ENCODE assay signal across 34 cellular contexts in the genomic region with DNA sequence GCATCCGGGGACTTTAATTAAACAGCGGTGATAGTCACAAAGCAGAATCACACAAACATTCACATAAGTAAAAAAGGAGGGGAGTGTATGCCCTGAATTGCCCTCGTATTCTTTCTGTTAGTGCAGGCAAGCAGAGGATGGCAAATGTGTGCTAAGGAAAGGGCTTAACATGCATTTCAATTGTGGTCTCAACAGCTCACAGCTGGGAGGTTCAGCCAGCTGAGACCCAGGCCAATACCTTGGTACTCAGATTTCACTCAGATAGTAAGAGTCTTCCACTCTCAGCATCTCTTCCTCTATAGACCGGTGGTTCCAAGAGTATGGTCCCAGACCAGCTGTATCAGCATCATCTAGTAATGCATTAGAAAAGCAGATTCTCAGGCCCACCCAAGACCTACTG.
"Had no signal": no experiment of that assay in that cellular context is flagged by ENCODE, and none has a peak within 500 bp of the region (broad histone marks: within the 10 kb centered on the region; RNA-seq: fewer than 3 reads in every experiment).

No MANE protein-coding gene starts in this region.

- H3K36me3 ChIP-seq: ascending aorta, cardiac muscle cell had no signal

- H3K9me3 ChIP-seq: ascending aorta had no signal

- H3K9me3 Mint-ChIP-seq: activated CD4-positive, alpha-beta memory T cell treated with anti-CD3 and anti-CD28 coated beads, Interleukin-2, amount 10 ng/mL, durations not matched to agents 7 days and 5 days; activated CD4-positive, alpha-beta T cell treated with anti-CD3 and anti-CD28 coated beads, Interleukin-2, amount 10 ng/mL, durations not matched to agents 7 days and 5 days; activated naive CD4-positive, alpha-beta T cell treated with anti-CD3 and anti-CD28 coated beads, Interleukin-2, amount 10 ng/mL, durations not matched to agents 7 days and 5 days; activated naive CD4-positive, alpha-beta T cell treated with anti-CD3 and anti-CD28 coated beads, Interleukin-2, amount 50 U/mL, for 24 hours; activated naive CD8-positive, alpha-beta T cell treated with anti-CD3 and anti-CD28 coated beads, Interleukin-2, amount 10 ng/mL, durations not matched to agents 7 days and 5 days; activated naive CD8-positive, alpha-beta T cell treated with anti-CD3 and anti-CD28 coated beads, Interleukin-2, amount 50 U/mL, for 24 hours; activated T-cell treated with anti-CD3 and anti-CD28 coated beads, Interleukin-2, amount 50 U/mL, for 24 hours; activated T-helper 2 cell treated with anti-CD3 and anti-CD28 coated beads, Interferon-gamma antibody, Interleukin-2, Interleukin-4, amounts not matched to agents 10 μg/mL and 5 μg/mL and 100 μg/mL, durations not matched to agents 14 hours and 24 hours and 36 hours; brain; central memory CD8-positive, alpha-beta T cell; T-cell had no signal

- H3K27me3 ChIP-seq: ascending aorta had no signal

- H3K36me3 Mint-ChIP-seq: activated CD8-positive, alpha-beta memory T cell treated with anti-CD3 and anti-CD28 coated beads, Interleukin-2, amount 10 ng/mL, durations not matched to agents 7 days and 5 days; activated naive CD4-positive, alpha-beta T cell treated with anti-CD3 and anti-CD28 coated beads, Interleukin-2, amount 10 ng/mL, durations not matched to agents 7 days and 5 days; activated naive CD4-positive, alpha-beta T cell treated with anti-CD3 and anti-CD28 coated beads, Interleukin-2, amount 50 U/mL, for 24 hours; activated naive CD8-positive, alpha-beta T cell; activated naive CD8-positive, alpha-beta T cell treated with anti-CD3 and anti-CD28 coated beads, Interleukin-2, amount 10 ng/mL, durations not matched to agents 7 days and 5 days; brain; T-cell had no signal

- H3K4me1 ChIP-seq: ascending aorta had no signal

- H3K4me3 ChIP-seq: ascending aorta, cardiac muscle cell had no signal

- ATAC-seq: activated CD4-positive, alpha-beta T cell treated with anti-CD3 and anti-CD28 coated beads for 36 hours; activated CD4-positive, CD25-positive, alpha-beta regulatory T cell treated with anti-CD3 and anti-CD28 coated beads, Interleukin-2, amount 50 U/mL, for 24 hours; activated CD8-positive, alpha-beta memory T cell treated with anti-CD3 and anti-CD28 coated beads, Interleukin-2, amount 10 ng/mL, durations not matched to agents 7 days and 5 days; activated CD8-positive, alpha-beta T cell treated with anti-CD3 and anti-CD28 coated beads, Interleukin-2, amount 10 ng/mL, durations not matched to agents 7 days and 5 days; activated naive CD8-positive, alpha-beta T cell treated with anti-CD3 and anti-CD28 coated beads, Interleukin-2, amount 50 U/mL, for 24 hours; T-cell; T-helper 17 cell had no signal

- H3K4me3 Mint-ChIP-seq: activated CD4-positive, alpha-beta memory T cell treated with anti-CD3 and anti-CD28 coated beads, Interleukin-2, amount 10 ng/mL, durations not matched to agents 7 days and 5 days; activated CD4-positive, alpha-beta T cell treated with anti-CD3 and anti-CD28 coated beads for 36 hours; activated CD4-positive, alpha-beta T cell treated with anti-CD3 and anti-CD28 coated beads, Interleukin-2, amount 10 ng/mL, durations not matched to agents 7 days and 5 days; activated CD8-positive, alpha-beta memory T cell treated with anti-CD3 and anti-CD28 coated beads, Interleukin-2, amount 10 ng/mL, durations not matched to agents 7 days and 5 days; activated CD8-positive, alpha-beta T cell treated with anti-CD3 and anti-CD28 coated beads, Interleukin-2, amount 10 ng/mL, durations not matched to agents 7 days and 5 days; activated naive CD4-positive, alpha-beta T cell treated with anti-CD3 and anti-CD28 coated beads, Interleukin-2, amount 10 ng/mL, durations not matched to agents 7 days and 5 days; activated naive CD4-positive, alpha-beta T cell treated with anti-CD3 and anti-CD28 coated beads, Interleukin-2, amount 50 U/mL, for 24 hours; activated naive CD8-positive, alpha-beta T cell; activated naive CD8-positive, alpha-beta T cell treated with anti-CD3 and anti-CD28 coated beads, Interleukin-2, amount 10 ng/mL, durations not matched to agents 7 days and 5 days; activated naive CD8-positive, alpha-beta T cell treated with anti-CD3 and anti-CD28 coated beads, Interleukin-2, amount 50 U/mL, for 24 hours; activated T-cell treated with anti-CD3 and anti-CD28 coated beads, Interleukin-2, amount 50 U/mL, for 24 hours; brain; central memory CD8-positive, alpha-beta T cell; T-cell; T-helper 17 cell had no signal

- H3K27me3 Mint-ChIP-seq: activated naive CD8-positive, alpha-beta T cell; brain had no signal

- H3K27ac Mint-ChIP-seq: activated CD4-positive, alpha-beta memory T cell treated with anti-CD3 and anti-CD28 coated beads, Interleukin-2, amount 10 ng/mL, durations not matched to agents 7 days and 5 days; activated CD4-positive, alpha-beta T cell treated with anti-CD3 and anti-CD28 coated beads for 36 hours; activated CD4-positive, alpha-beta T cell treated with anti-CD3 and anti-CD28 coated beads, Interleukin-2, amount 10 ng/mL, durations not matched to agents 7 days and 5 days; activated CD8-positive, alpha-beta memory T cell treated with anti-CD3 and anti-CD28 coated beads, Interleukin-2, amount 10 ng/mL, durations not matched to agents 7 days and 5 days; activated CD8-positive, alpha-beta T cell treated with anti-CD3 and anti-CD28 coated beads, Interleukin-2, amount 10 ng/mL, durations not matched to agents 7 days and 5 days; activated naive CD4-positive, alpha-beta T cell treated with anti-CD3 and anti-CD28 coated beads, Interleukin-2, amount 10 ng/mL, durations not matched to agents 7 days and 5 days; activated naive CD4-positive, alpha-beta T cell treated with anti-CD3 and anti-CD28 coated beads, Interleukin-2, amount 50 U/mL, for 24 hours; activated naive CD8-positive, alpha-beta T cell; activated naive CD8-positive, alpha-beta T cell treated with anti-CD3 and anti-CD28 coated beads, Interleukin-2, amount 10 ng/mL, durations not matched to agents 7 days and 5 days; activated naive CD8-positive, alpha-beta T cell treated with anti-CD3 and anti-CD28 coated beads, Interleukin-2, amount 50 U/mL, for 24 hours; activated T-cell treated with anti-CD3 and anti-CD28 coated beads, Interleukin-2, amount 50 U/mL, for 24 hours; activated T-helper 2 cell treated with anti-CD3 and anti-CD28 coated beads, Interferon-gamma antibody, Interleukin-2, Interleukin-4, amounts not matched to agents 10 μg/mL and 5 μg/mL and 100 μg/mL, durations not matched to agents 14 hours and 24 hours and 36 hours; brain; T-cell; T-helper 17 cell had no signal

- H3K4me1 Mint-ChIP-seq: activated CD4-positive, alpha-beta memory T cell treated with anti-CD3 and anti-CD28 coated beads, Interleukin-2, amount 10 ng/mL, durations not matched to agents 7 days and 5 days; activated CD4-positive, alpha-beta T cell treated with anti-CD3 and anti-CD28 coated beads for 36 hours; activated CD4-positive, alpha-beta T cell treated with anti-CD3 and anti-CD28 coated beads, Interleukin-2, amount 10 ng/mL, durations not matched to agents 7 days and 5 days; activated CD8-positive, alpha-beta memory T cell treated with anti-CD3 and anti-CD28 coated beads, Interleukin-2, amount 10 ng/mL, durations not matched to agents 7 days and 5 days; activated naive CD4-positive, alpha-beta T cell treated with anti-CD3 and anti-CD28 coated beads, Interleukin-2, amount 10 ng/mL, durations not matched to agents 7 days and 5 days; activated naive CD4-positive, alpha-beta T cell treated with anti-CD3 and anti-CD28 coated beads, Interleukin-2, amount 50 U/mL, for 24 hours; activated naive CD8-positive, alpha-beta T cell treated with anti-CD3 and anti-CD28 coated beads, Interleukin-2, amount 10 ng/mL, durations not matched to agents 7 days and 5 days; activated naive CD8-positive, alpha-beta T cell treated with anti-CD3 and anti-CD28 coated beads, Interleukin-2, amount 50 U/mL, for 24 hours; brain; central memory CD8-positive, alpha-beta T cell; T-cell; T-helper 17 cell had no signal

- DNase-seq: activated CD4-positive, alpha-beta memory T cell treated with anti-CD3 and anti-CD28 coated beads, Interleukin-2, amount 10 ng/mL, durations not matched to agents 7 days and 5 days; activated CD4-positive, alpha-beta T cell treated with anti-CD3 and anti-CD28 coated beads for 1 hour; activated CD4-positive, alpha-beta T cell treated with anti-CD3 and anti-CD28 coated beads for 36 hours; activated CD4-positive, alpha-beta T cell treated with anti-CD3 and anti-CD28 coated beads for 48 hours; activated CD4-positive, alpha-beta T cell treated with anti-CD3 and anti-CD28 coated beads, Interleukin-2, amount 10 ng/mL, durations not matched to agents 7 days and 5 days; activated CD4-positive, alpha-beta T cell treated with anti-CD3 and anti-CD28 coated beads, Interleukin-2, amount 50 U/mL, for 48 hours; activated CD4-positive, CD25-positive, alpha-beta regulatory T cell; activated CD8-positive, alpha-beta memory T cell treated with anti-CD3 and anti-CD28 coated beads for 24 hours; activated CD8-positive, alpha-beta memory T cell treated with anti-CD3 and anti-CD28 coated beads, Interleukin-2, amount 10 ng/mL, durations not matched to agents 7 days and 5 days; activated CD8-positive, alpha-beta memory T cell treated with anti-CD3 and anti-CD28 coated beads, Interleukin-2, amount 50 U/mL, for 48 hours; activated CD8-positive, alpha-beta T cell treated with anti-CD3 and anti-CD28 coated beads, Interleukin-2, amount 10 ng/mL, durations not matched to agents 7 days and 5 days; activated effector memory CD4-positive, alpha-beta T cell treated with Interleukin-2 at 50 U/mL for 16 hours; activated gamma-delta T cell; activated naive CD4-positive, alpha-beta T cell treated with anti-CD3 and anti-CD28 coated beads, Interleukin-2, amount 10 ng/mL, durations not matched to agents 7 days and 5 days; activated naive CD4-positive, alpha-beta T cell treated with Interleukin-2 at 50 U/mL for 16 hours; activated naive CD8-positive, alpha-beta T cell treated with anti-CD3 and anti-CD28 coated beads, Interleukin-2, amount 10 ng/mL, durations not matched to agents 7 days and 5 days; activated naive CD8-positive, alpha-beta T cell treated with anti-CD3 and anti-CD28 coated beads, Interleukin-2, amount 50 U/mL, for 24 hours; activated T-cell treated with anti-CD3 and anti-CD28 coated beads, Interleukin-2, amount 50 U/mL, for 24 hours; activated T-cell treated with anti-CD3 and anti-CD28 coated beads, Interleukin-2, amount 50 U/mL, for 48 hours; amygdala; anterior cingulate cortex; caudate nucleus; cerebellar nuclear complex; T-cell; T-helper 17 cell had no signal

- H3K27ac ChIP-seq: ascending aorta, cardiac muscle cell, VCaP had no signal
